Comparison of ENCODE assay signal across 9 cellular contexts in genomic region chr1:167627865-167628641, GRCh38. TPM values are rescaled to one million over a fixed set of nuclear protein-coding genes. Genes with fewer than 3 reads are reported as not detected.
DNase-seq lines count a peak whose midpoint lies in the region; ATAC-seq and TF ChIP-seq lines count a peak whose summit lies in the region.
"Had no signal": no experiment of that assay in that cellular context is flagged by ENCODE, and none has a peak within 500 bp of the region (broad histone marks: within the 10 kb centered on the region; RNA-seq: fewer than 3 reads in every experiment).

No MANE protein-coding gene starts in this region.

- peak; percentile 68 for ATAC-seq in GM18498 (IDR thresholded peaks at IDR 0.05; ENCODE audit: unreplicated experiment)

- H3K9me3 Mint-ChIP-seq in activated CD4-positive, alpha-beta memory T cell treated with anti-CD3 and anti-CD28 coated beads, Interleukin-2, amount 10 ng/mL, durations not matched to agents 7 days and 5 days, result peaks cover 8% of the 10 kb centered on the region

- peak overlapping the region; percentile 66 for H2AFZ ChIP-seq in MM.1S (ENCODE audit: low read length)

- no peaks in the 10 kb centered on the region for H3K27me3 ChIP-seq in MM.1S (replicated peaks; ENCODE audit: insufficient read depth, low read length)
- H3K27me3 ChIP-seq in right atrium auricular region, result no peaks in the 10 kb centered on the region

- POLR2A ChIA-PET in activated CD4-positive, alpha-beta memory T cell treated with anti-CD3 and anti-CD28 coated beads, Interleukin-2, amount 10 ng/mL, durations not matched to agents 7 days and 5 days (lab: Charles Lee), result interaction anchor here (0.5 to 13.0 kb wide), 23 partner anchors 9 to 1859 kb away, joined by 3 to 189 read pairs (median 6); partner anchors contain the start of genes CD247, CREG1, DCAF6 and MPC2

- H3K4me3 Mint-ChIP-seq in activated CD4-positive, alpha-beta memory T cell treated with anti-CD3 and anti-CD28 coated beads, Interleukin-2, amount 10 ng/mL, durations not matched to agents 7 days and 5 days, result peak overlapping the region; percentile 87

- no peaks in the 10 kb centered on the region for H3K36me3 ChIP-seq in MM.1S (replicated peaks; ENCODE audit: insufficient read depth, low read length)
- no peaks in the 10 kb centered on the region for H3K36me3 ChIP-seq in right atrium auricular region
- H3K36me3 ChIP-seq: pancreas had no signal

- peaks cover 58% of the 10 kb centered on the region for H3K4me1 Mint-ChIP-seq in activated CD4-positive, alpha-beta memory T cell treated with anti-CD3 and anti-CD28 coated beads, Interleukin-2, amount 10 ng/mL, durations not matched to agents 7 days and 5 days

- peak overlapping the region; percentile 45 for H3K9ac ChIP-seq in MM.1S (ENCODE audit: low read length)

- H3K4me2 ChIP-seq in MM.1S (ENCODE audit: low read depth, low read length), result peak overlapping the region; percentile 53

- TF ChIP-seq CTCF in MM.1S (IDR thresholded peaks at IDR 0.05; ENCODE audit: low read length) (no peak), right atrium auricular region (IDR thresholded peaks at IDR 0.05) (no peak)

- peaks cover 48% of the 10 kb centered on the region for H3K36me3 Mint-ChIP-seq in activated CD4-positive, alpha-beta memory T cell treated with anti-CD3 and anti-CD28 coated beads, Interleukin-2, amount 10 ng/mL, durations not matched to agents 7 days and 5 days (ENCODE audit: low read depth)

- peaks cover 33% of the 10 kb centered on the region for H3K79me2 ChIP-seq in MM.1S (ENCODE audit: low read length)

- H3K4me1 ChIP-seq in MM.1S (ENCODE audit: low read length) (peaks cover 49% of the 10 kb centered on the region), right atrium auricular region (peaks cover 0 to 48% of the 10 kb centered on the region in 2 donors)
- H3K4me1 ChIP-seq: pancreas had no signal

- no peaks in the 10 kb centered on the region for H3K9me3 ChIP-seq in MM.1S (replicated peaks; ENCODE audit: insufficient read depth, low read length)
- H3K9me3 ChIP-seq in right atrium auricular region, result no peaks in the 10 kb centered on the region
- H3K9me3 ChIP-seq: pancreas had no signal

- CTCF ChIA-PET in activated CD4-positive, alpha-beta memory T cell treated with anti-CD3 and anti-CD28 coated beads, Interleukin-2, amount 10 ng/mL, durations not matched to agents 7 days and 5 days (lab: Charles Lee), result interaction anchor here (0.6 to 3.9 kb wide), 10 partner anchors 9 to 408 kb away, joined by 3 to 48 read pairs (median 4); partner anchors contain the start of gene POU2F1

- H3K4me3 ChIP-seq in MM.1S (ENCODE audit: low read length) (no peak overlapping the region), right atrium auricular region (no peak overlapping the region)
- H3K4me3 ChIP-seq: pancreas had no signal

- H3K27ac ChIP-seq in MM.1S (ENCODE audit: low read length) (peak overlapping the region; percentile 91), right atrium auricular region (peak overlapping the region; percentile 92 to 96)
- H3K27ac ChIP-seq: pancreas had no signal

- peak; percentile 42 for DNase-seq in H4 (ENCODE audit: low spot score)
- peak; percentile 99 for DNase-seq in MM.1S
- DNase-seq in activated CD4-positive, alpha-beta memory T cell treated with anti-CD3 and anti-CD28 coated beads, Interleukin-2, amount 10 ng/mL, durations not matched to agents 7 days and 5 days, result peak; percentile 88
- DNase-seq in right atrium auricular region (ENCODE audit: low spot score), result no peak
- peak; percentile 55 to 81 for DNase-seq in stimulated activated CD8-positive, alpha-beta memory T cell treated with anti-CD3 and anti-CD28 coated beads, Interleukin-7, amount 100 ng/mL, for 48 hours (ENCODE audit: extremely low read depth in 1 of 2, low read depth in 1 of 2)
- no peak for DNase-seq in OCI-M2 (lab: John Stamatoyannopoulos, UW; ENCODE audit: unreplicated experiment)
- no peak for DNase-seq in nucleus accumbens (lab: John Stamatoyannopoulos, UW)
- DNase-seq: pancreas had no signal

- H3F3A ChIP-seq in MM.1S (ENCODE audit: insufficient read depth, low read length), result peaks cover 40% of the 10 kb centered on the region

- no peaks in the 10 kb centered on the region for H3K27me3 Mint-ChIP-seq in activated CD4-positive, alpha-beta memory T cell treated with anti-CD3 and anti-CD28 coated beads, Interleukin-2, amount 10 ng/mL, durations not matched to agents 7 days and 5 days

- no peaks in the 10 kb centered on the region for H3K9me2 ChIP-seq in MM.1S (replicated peaks; ENCODE audit: insufficient read depth, low read length)

- peak overlapping the region; percentile 97 for H3K27ac Mint-ChIP-seq in activated CD4-positive, alpha-beta memory T cell treated with anti-CD3 and anti-CD28 coated beads, Interleukin-2, amount 10 ng/mL, durations not matched to agents 7 days and 5 days

- no peaks in the 10 kb centered on the region for H4K20me1 ChIP-seq in MM.1S (ENCODE audit: insufficient read depth, low read length)

RNA-seq across cellular contexts. Expression of gene RCSD1, which starts 2.0 kb away (rescaled TPM):
- not detected in 2 replicates for total RNA-seq in H4 (2014; rRNA removed; shearing (Covaris generic))
- total RNA-seq in activated CD4-positive, alpha-beta memory T cell treated with anti-CD3 and anti-CD28 coated beads, Interleukin-2, amount 10 ng/mL, durations not matched to agents 7 days and 5 days, result 100 to 1,000 TPM; 155 to 158 TPM
- 10 to 100 TPM; 26.5 to 39.3 TPM for total RNA-seq in right atrium auricular region

Comparison
In these comparisons a context has a peak if more than half of its experiments do, and no peak if none do; other contexts are left out.
1. DNase-seq: peak in H4 (single experiment), MM.1S (single experiment), activated CD4-positive, alpha-beta memory T cell treated with anti-CD3 and anti-CD28 coated beads, Interleukin-2, amount 10 ng/mL, durations not matched to agents 7 days and 5 days (single experiment) and stimulated activated CD8-positive, alpha-beta memory T cell treated with anti-CD3 and anti-CD28 coated beads, Interleukin-7, amount 100 ng/mL, for 48 hours (2 of 2); none in right atrium auricular region (single experiment), OCI-M2 (single experiment) and nucleus accumbens (0 of 56).
2. RNA of gene RCSD1, which starts 2.0 kb away (total RNA-seq): 155 to 158 TPM in activated CD4-positive, alpha-beta memory T cell treated with anti-CD3 and anti-CD28 coated beads, Interleukin-2, amount 10 ng/mL, durations not matched to agents 7 days and 5 days and 26.5 to 39.3 TPM in right atrium auricular region; not detected in H4; every median in the first group is over 10 times any median in the second.